Comparison of ENCODE assay signal across 7 cellular contexts in genomic region chr14:69613312-69614073, GRCh38. TPM values are rescaled to one million over a fixed set of nuclear protein-coding genes. Genes with fewer than 3 reads are reported as not detected.
DNase-seq lines count a peak whose midpoint lies in the region; ATAC-seq and TF ChIP-seq lines count a peak whose summit lies in the region.

No MANE protein-coding gene starts in this region.

- RAD21 ChIA-PET in HCT116 (lab: Charles Lee; ENCODE audit: low non-redundant PET in 1 of 2, low total read pairs in 2 of 2, uncharacterized antibody in 2 of 2, unreplicated experiment in 2 of 2), result no interaction called here

- no peak overlapping the region for H3K9ac ChIP-seq in HCT116 (ENCODE audit: low read length)

- intact Hi-C loops in HCT116 (cut with micrococcal nuclease), result no loop called here

- DNase-seq in HCT116 (ENCODE audit: low read depth, low spot score) (no peak), WTC11 (ENCODE audit: low spot score) (no peak), glutamatergic neuron (no peak), H4 (ENCODE audit: low spot score) (no peak)

- H3K36me3 ChIP-seq in HCT116 (ENCODE audit: control insufficient read depth in 1 of 2, insufficient read depth in 2 of 2, low read length in 2 of 2), result no peaks in the 10 kb centered on the region

- H3K27ac ChIP-seq in HCT116 (ENCODE audit: low read depth, low read length), result no peak overlapping the region

- H3K79me2 ChIP-seq in HCT116 (ENCODE audit: insufficient read depth, low read length), result no peaks in the 10 kb centered on the region; the same call in 1 of the 2 replicates

- H3K27ac Mint-ChIP-seq in WTC11 (no peak overlapping the region; the same call in 1 of the 2 replicates), glutamatergic neuron (ENCODE audit: unreplicated experiment) (peak overlapping the region; percentile 7)
- peak overlapping the region; percentile 93 for H3K27ac Mint-ChIP-seq in stimulated activated memory B cell treated with anti-CD40 and anti-IgM and Interleukin-4, amounts not matched to agents 10 μg/mL and 1 μg/mL and 100 μg/mL, for 72 hours

- H3K9me2 ChIP-seq in HCT116 (ENCODE audit: insufficient read depth), result no peaks in the 10 kb centered on the region

- H3K36me3 Mint-ChIP-seq in WTC11 (no peaks in the 10 kb centered on the region), glutamatergic neuron (ENCODE audit: unreplicated experiment) (no peaks in the 10 kb centered on the region)
- H3K36me3 Mint-ChIP-seq in stimulated activated memory B cell treated with anti-CD40 and anti-IgM and Interleukin-4, amounts not matched to agents 10 μg/mL and 1 μg/mL and 100 μg/mL, for 72 hours, result peaks cover 8% of the 10 kb centered on the region

- peak overlapping the region; percentile 99 for H3K4me2 ChIP-seq in HCT116 (ENCODE audit: low read length)

- H3K9me3 ChIP-seq in HCT116 (ENCODE audit: control insufficient read depth in 1 of 2, insufficient read depth in 1 of 2, low read depth in 1 of 2, low read length in 2 of 2), result no peaks in the 10 kb centered on the region

- peaks cover 9 to 22% of the 10 kb centered on the region in 2 experiments for H3K4me1 ChIP-seq in HCT116 (ENCODE audit: control insufficient read depth in 1 of 2, insufficient read depth in 2 of 2, low read length in 2 of 2)

- ATAC-seq in HCT116 (no peak), WTC11 (no peak), HG03342 (IDR thresholded peaks at IDR 0.05; ENCODE audit: unreplicated experiment) (no peak), GM19452 (IDR thresholded peaks at IDR 0.05; ENCODE audit: unreplicated experiment) (no peak)
- no peak for ATAC-seq in stimulated activated memory B cell treated with anti-CD40 and anti-IgM and Interleukin-4, amounts not matched to agents 10 μg/mL and 1 μg/mL and 100 μg/mL, for 72 hours

- TF ChIP-seq POLR2A in HCT116 (IDR thresholded peaks at IDR 0.05; ENCODE audit: borderline replicate concordance, extremely low read depth, insufficient read depth, insufficient read length), result no peak

- no TSS peak for BruUV-seq in HCT116 (replicated peaks; lab: Mats Ljungman, UMichigan)

- TF ChIP-seq CTCF in HCT116 (IDR thresholded peaks at IDR 0.05 in 2 of 3, conservative IDR thresholded peaks at IDR 0.05 in 1 of 3; ENCODE audit: borderline replicate concordance in 1 of 3, insufficient read depth in 1 of 3, low read depth in 2 of 3, low read length in 2 of 3) (no peak), WTC11 (IDR thresholded peaks at IDR 0.05) (no peak), glutamatergic neuron (IDR thresholded peaks at IDR 0.05; ENCODE audit: partially characterized antibody, unreplicated experiment) (no peak)

- no peak overlapping the region; a peak in 1 of 4 replicates for H3K4me3 ChIP-seq in HCT116 (replicated peaks in 1 of 2; ENCODE audit: low read depth in 1 of 2, low read length in 2 of 2)

- peaks cover 10% of the 10 kb centered on the region for H3K27me3 Mint-ChIP-seq in WTC11 (ENCODE audit: low read depth)
- H3K27me3 Mint-ChIP-seq in glutamatergic neuron (ENCODE audit: unreplicated experiment), result peaks cover 14% of the 10 kb centered on the region
- no peaks in the 10 kb centered on the region for H3K27me3 Mint-ChIP-seq in stimulated activated memory B cell treated with anti-CD40 and anti-IgM and Interleukin-4, amounts not matched to agents 10 μg/mL and 1 μg/mL and 100 μg/mL, for 72 hours

- H3K4me3 Mint-ChIP-seq in WTC11, result peak overlapping the region; percentile 84; the same call in 1 of the 2 replicates
- peak overlapping the region; percentile 96 for H3K4me3 Mint-ChIP-seq in glutamatergic neuron (ENCODE audit: unreplicated experiment)
- H3K4me3 Mint-ChIP-seq in stimulated activated memory B cell treated with anti-CD40 and anti-IgM and Interleukin-4, amounts not matched to agents 10 μg/mL and 1 μg/mL and 100 μg/mL, for 72 hours, result peak overlapping the region; percentile 92

- H2AFZ ChIP-seq in HCT116 (ENCODE audit: low read depth, low read length, poor library complexity, severe bottlenecking), result no peak overlapping the region

- CTCF ChIA-PET in HCT116 (lab: Charles Lee) (no interaction called here), WTC11 (lab: Charles Lee) (interaction anchor here (1.1 to 1.3 kb wide), 4 partner anchors 13 to 29 kb away, joined by 3 to 6 read pairs (median 5); no protein-coding TSS in a partner anchor)

- POLR2A ChIA-PET in HCT116 (lab: Charles Lee) (no interaction called here), WTC11 (lab: Charles Lee) (no interaction called here)

- H3K4me1 Mint-ChIP-seq in WTC11 (peaks cover 57% of the 10 kb centered on the region), glutamatergic neuron (ENCODE audit: low read depth, unreplicated experiment) (peaks cover 59% of the 10 kb centered on the region)
- peaks cover 70% of the 10 kb centered on the region for H3K4me1 Mint-ChIP-seq in stimulated activated memory B cell treated with anti-CD40 and anti-IgM and Interleukin-4, amounts not matched to agents 10 μg/mL and 1 μg/mL and 100 μg/mL, for 72 hours

- no peaks in the 10 kb centered on the region for H4K20me1 ChIP-seq in HCT116 (ENCODE audit: insufficient read depth)

- no peak for TF ChIP-seq RAD21 in HCT116 (IDR thresholded peaks at IDR 0.05; ENCODE audit: low read depth)

- no peaks in the 10 kb centered on the region for H3K9me3 Mint-ChIP-seq in WTC11
- peaks cover 5% of the 10 kb centered on the region for H3K9me3 Mint-ChIP-seq in glutamatergic neuron (ENCODE audit: unreplicated experiment)
- no peaks in the 10 kb centered on the region for H3K9me3 Mint-ChIP-seq in stimulated activated memory B cell treated with anti-CD40 and anti-IgM and Interleukin-4, amounts not matched to agents 10 μg/mL and 1 μg/mL and 100 μg/mL, for 72 hours

- H3K27me3 ChIP-seq in HCT116 (ENCODE audit: insufficient read depth, low read length), result no peaks in the 10 kb centered on the region

TF ChIP-seq in HCT116, 20 proteins besides CTCF, POLR2A, EP300 and RAD21 (continues in another document):
- TF ChIP-seq SRF (IDR thresholded peaks at IDR 0.05; ENCODE audit: low read depth) (no peak), YY1 (IDR thresholded peaks at IDR 0.05; ENCODE audit: extremely low read depth, insufficient replicate concordance, low read depth, low read length) (no peak), CBX3 (IDR thresholded peaks at IDR 0.05; ENCODE audit: low read depth) (no peak)

TF ChIP-seq in WTC11, 78 proteins besides CTCF, POLR2A, EP300 and RAD21 (continues in another document):
- TF ChIP-seq PRRX2 (CRISPR knock-in tag; IDR thresholded peaks at IDR 0.05), result no peak
- TF ChIP-seq ZNF416 (CRISPR knock-in tag; IDR thresholded peaks at IDR 0.05), result no peak
- TF ChIP-seq, protein P1, sequence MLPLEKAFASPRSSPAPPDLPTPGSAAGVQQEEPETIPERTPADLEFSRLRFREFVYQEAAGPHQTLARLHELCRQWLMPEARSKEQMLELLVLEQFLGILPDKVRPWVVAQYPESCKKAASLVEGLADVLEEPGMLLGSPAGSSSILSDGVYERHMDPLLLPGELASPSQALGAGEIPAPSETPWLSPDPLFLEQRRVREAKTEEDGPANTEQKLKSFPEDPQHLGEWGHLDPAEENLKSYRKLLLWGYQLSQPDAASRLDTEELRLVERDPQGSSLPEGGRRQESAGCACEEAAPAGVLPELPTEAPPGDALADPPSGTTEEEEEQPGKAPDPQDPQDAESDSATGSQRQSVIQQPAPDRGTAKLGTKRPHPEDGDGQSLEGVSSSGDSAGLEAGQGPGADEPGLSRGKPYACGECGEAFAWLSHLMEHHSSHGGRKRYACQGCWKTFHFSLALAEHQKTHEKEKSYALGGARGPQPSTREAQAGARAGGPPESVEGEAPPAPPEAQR (CRISPR knock-in tag; IDR thresholded peaks at IDR 0.05), result no peak
- no peak for TF ChIP-seq USF2 (CRISPR knock-in tag; IDR thresholded peaks at IDR 0.05)
- TF ChIP-seq, protein P2, sequence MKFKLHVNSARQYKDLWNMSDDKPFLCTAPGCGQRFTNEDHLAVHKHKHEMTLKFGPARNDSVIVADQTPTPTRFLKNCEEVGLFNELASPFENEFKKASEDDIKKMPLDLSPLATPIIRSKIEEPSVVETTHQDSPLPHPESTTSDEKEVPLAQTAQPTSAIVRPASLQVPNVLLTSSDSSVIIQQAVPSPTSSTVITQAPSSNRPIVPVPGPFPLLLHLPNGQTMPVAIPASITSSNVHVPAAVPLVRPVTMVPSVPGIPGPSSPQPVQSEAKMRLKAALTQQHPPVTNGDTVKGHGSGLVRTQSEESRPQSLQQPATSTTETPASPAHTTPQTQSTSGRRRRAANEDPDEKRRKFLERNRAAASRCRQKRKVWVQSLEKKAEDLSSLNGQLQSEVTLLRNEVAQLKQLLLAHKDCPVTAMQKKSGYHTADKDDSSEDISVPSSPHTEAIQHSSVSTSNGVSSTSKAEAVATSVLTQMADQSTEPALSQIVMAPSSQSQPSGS (CRISPR knock-in tag; IDR thresholded peaks at IDR 0.05; ENCODE audit: borderline replicate concordance, low read depth), result no peak
- TF ChIP-seq ZNF121 (CRISPR knock-in tag; IDR thresholded peaks at IDR 0.05), result no peak
- TF ChIP-seq RORB (CRISPR knock-in tag; IDR thresholded peaks at IDR 0.05), result no peak
- no peak for TF ChIP-seq JUN (CRISPR knock-in tag; IDR thresholded peaks at IDR 0.05)
- no peak for TF ChIP-seq MXD4 (CRISPR knock-in tag; IDR thresholded peaks at IDR 0.05; ENCODE audit: borderline replicate concordance)
- TF ChIP-seq, protein P3, sequence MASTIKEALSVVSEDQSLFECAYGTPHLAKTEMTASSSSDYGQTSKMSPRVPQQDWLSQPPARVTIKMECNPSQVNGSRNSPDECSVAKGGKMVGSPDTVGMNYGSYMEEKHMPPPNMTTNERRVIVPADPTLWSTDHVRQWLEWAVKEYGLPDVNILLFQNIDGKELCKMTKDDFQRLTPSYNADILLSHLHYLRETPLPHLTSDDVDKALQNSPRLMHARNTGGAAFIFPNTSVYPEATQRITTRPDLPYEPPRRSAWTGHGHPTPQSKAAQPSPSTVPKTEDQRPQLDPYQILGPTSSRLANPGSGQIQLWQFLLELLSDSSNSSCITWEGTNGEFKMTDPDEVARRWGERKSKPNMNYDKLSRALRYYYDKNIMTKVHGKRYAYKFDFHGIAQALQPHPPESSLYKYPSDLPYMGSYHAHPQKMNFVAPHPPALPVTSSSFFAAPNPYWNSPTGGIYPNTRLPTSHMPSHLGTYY (CRISPR knock-in tag; IDR thresholded peaks at IDR 0.05), result no peak

RNA-seq across cellular contexts. Expression of gene SUSD6, which starts 2.1 kb away (rescaled TPM):
- total RNA-seq in HCT116 (2021; ENCODE audit: unreplicated experiment) (6.4 TPM), WTC11 (2021) (6.6 to 10.1 TPM (median 8.1 TPM) in 3 replicates), glutamatergic neuron (ENCODE audit: unreplicated experiment) (106 TPM)
- polyA plus RNA-seq in HCT116 (2012), result 3.1 and 3.6 TPM in 2 replicates
- total RNA-seq in H4 (2014; rRNA removed; shearing (Covaris generic)), result 2.7 and 3.4 TPM in 2 replicates

RNA-seq across cellular contexts. Expression of gene CCDC177, which starts 38.8 kb away (rescaled TPM):
- total RNA-seq in HCT116 (2021; ENCODE audit: unreplicated experiment) (not detected), WTC11 (2021) (1.7 to 2.2 TPM (median 2.1 TPM) in 3 replicates), glutamatergic neuron (ENCODE audit: unreplicated experiment) (7.8 TPM)
- not detected in 2 replicates for polyA plus RNA-seq in HCT116 (2012)
- total RNA-seq in H4 (2014; rRNA removed; shearing (Covaris generic)), result not detected in 2 replicates
